8 cellular contexts compared by ENCODE assay signal in genomic region chr19:33868821-33869412, GRCh38.
DNase-seq lines count a peak whose midpoint lies in the region; ATAC-seq and TF ChIP-seq lines count a peak whose summit lies in the region.

No MANE protein-coding gene starts in this region.

- H3K27ac Mint-ChIP-seq in activated naive CD4-positive, alpha-beta T cell treated with anti-CD3 and anti-CD28 coated beads, Interleukin-2, amount 50 U/mL, for 72 hours: no peak overlapping the region

- no peaks in the 10 kb centered on the region for H3K4me1 ChIP-seq in ACC112 (ENCODE audit: control insufficient read depth, insufficient read depth, low read length, unreplicated experiment)

- H3K4me3 ChIP-seq in ACC112 (ENCODE audit: low read depth, low read length) (peak overlapping the region; percentile 57), fibroblast of the aortic adventitia (ENCODE audit: low read depth, low read length) (peak overlapping the region; percentile 6), neural cell (ENCODE audit: low read length) (peak overlapping the region; percentile 23)

- H3K27ac ChIP-seq in ACC112 (ENCODE audit: low read depth, low read length): no peak overlapping the region
- H3K27ac ChIP-seq in RWPE1: no peak overlapping the region
- H3K27ac ChIP-seq in neural cell (ENCODE audit: low read length): no peak overlapping the region

- H2AFZ ChIP-seq in ACC112 (ENCODE audit: low read length, unreplicated experiment): peak overlapping the region; percentile 81
- no peak overlapping the region for H2AFZ ChIP-seq in neural cell (ENCODE audit: low read depth, low read length)

- TF ChIP-seq CTCF in RWPE1 (conservative IDR thresholded peaks at IDR 0.05; ENCODE audit: low read depth) (no peak; the same call in 1 of the 2 replicates), fibroblast of the aortic adventitia (IDR thresholded peaks at IDR 0.05; ENCODE audit: insufficient read depth, low read length) (peak; percentile 11), neural cell (IDR thresholded peaks at IDR 0.05; ENCODE audit: poor library complexity, severe bottlenecking) (no peak)

- H3K36me3 ChIP-seq in ACC112 (ENCODE audit: insufficient read depth, low read length) (no peaks in the 10 kb centered on the region), neural cell (ENCODE audit: insufficient read depth, low read length) (no peaks in the 10 kb centered on the region)

- DNase-seq in RWPE1 (ENCODE audit: low spot score) (peak; percentile 20), fibroblast of the aortic adventitia (ENCODE audit: low read depth) (peak; percentile 33), GF-D8 (lab: John Stamatoyannopoulos, UW) (no peak), SW 1271 (lab: John Stamatoyannopoulos, UW) (no peak)
- DNase-seq in activated naive CD4-positive, alpha-beta T cell treated with anti-CD3 and anti-CD28 coated beads, Interleukin-2, amount 50 U/mL, for 72 hours (ENCODE audit: low spot score in 2 of 2): no peak
- DNase-seq in effector CD8-positive, alpha-beta T cell (lab: John Stamatoyannopoulos, UW): no peak

- H3K9me2 ChIP-seq in neural cell (ENCODE audit: insufficient read depth, low read length): no peaks in the 10 kb centered on the region

- TF ChIP-seq RAD21 in neural cell (conservative IDR thresholded peaks at IDR 0.05): no peak

- ATAC-seq in activated naive CD4-positive, alpha-beta T cell treated with anti-CD3 and anti-CD28 coated beads, Interleukin-2, amount 50 U/mL, for 72 hours: no peak

- H3K27me3 ChIP-seq in ACC112 (ENCODE audit: insufficient read depth, low read length) (peaks cover 19% of the 10 kb centered on the region; the same call in 1 of the 2 replicates), neural cell (ENCODE audit: insufficient read depth, low read depth, low read length) (no peaks in the 10 kb centered on the region)

- CTCF ChIA-PET in RWPE1 (lab: Yijun Ruan, JAX): interaction anchor here (0.9 kb wide), 1 partner anchor 27 kb away, joined by 3 read pairs; no protein-coding TSS in a partner anchor

- H3K4me2 ChIP-seq in neural cell (ENCODE audit: low read length): no peak overlapping the region

- POLR2A ChIA-PET in RWPE1 (lab: Yijun Ruan, JAX; ENCODE audit: low non-redundant PET): no interaction called here

- H3K9me3 Mint-ChIP-seq in activated naive CD4-positive, alpha-beta T cell treated with anti-CD3 and anti-CD28 coated beads, Interleukin-2, amount 50 U/mL, for 72 hours: no peaks in the 10 kb centered on the region

- H3K79me2 ChIP-seq in ACC112 (ENCODE audit: control insufficient read depth, insufficient read depth, low read length, unreplicated experiment) (no peaks in the 10 kb centered on the region), neural cell (replicated peaks; ENCODE audit: insufficient read depth, low read length) (no peaks in the 10 kb centered on the region)

- no peaks in the 10 kb centered on the region for H4K20me1 ChIP-seq in neural cell (ENCODE audit: insufficient read depth)

- no peaks in the 10 kb centered on the region for H3F3A ChIP-seq in neural cell (ENCODE audit: insufficient read depth, low read length, poor library complexity, severe bottlenecking)

- H3K9me3 ChIP-seq in neural cell (ENCODE audit: low read length): no peaks in the 10 kb centered on the region

- no peak overlapping the region for H3K9ac ChIP-seq in neural cell (ENCODE audit: low read length)

- no peaks in the 10 kb centered on the region for H3K36me3 Mint-ChIP-seq in activated naive CD4-positive, alpha-beta T cell treated with anti-CD3 and anti-CD28 coated beads, Interleukin-2, amount 50 U/mL, for 72 hours

- no peak for TF ChIP-seq EP300 in neural cell (conservative IDR thresholded peaks at IDR 0.05; ENCODE audit: poor library complexity, severe bottlenecking)

TF ChIP-seq in neural cell, 6 proteins besides CTCF, POLR2A, EP300 and RAD21:
- no peak for TF ChIP-seq REST (IDR thresholded peaks at IDR 0.05; ENCODE audit: borderline replicate concordance)
- no peak for TF ChIP-seq EZH2 (IDR thresholded peaks at IDR 0.05; ENCODE audit: borderline replicate concordance, insufficient read depth, low read length, poor library complexity, severe bottlenecking)
- no peak for TF ChIP-seq SMC3 (conservative IDR thresholded peaks at IDR 0.05; ENCODE audit: poor library complexity)
- no peak for TF ChIP-seq POLR2AphosphoS5 (IDR thresholded peaks at IDR 0.05)
- no peak for TF ChIP-seq MXI1 (conservative IDR thresholded peaks at IDR 0.05; ENCODE audit: poor library complexity, severe bottlenecking)
- TF ChIP-seq TAF1 (IDR thresholded peaks at IDR 0.05; ENCODE audit: low read depth): no peak

Comparison
In these comparisons a context has a peak if more than half of its experiments do, and no peak if none do; other contexts are left out.
1. H3K4me3 ChIP-seq: peak in every context shown above with its lines; median percentile 57 in ACC112; 23 in neural cell; 6 in fibroblast of the aortic adventitia.
2. DNase-seq: peak in RWPE1 (single experiment) and fibroblast of the aortic adventitia (single experiment); none in GF-D8 (single experiment), SW 1271 (0 of 2), activated naive CD4-positive, alpha-beta T cell treated with anti-CD3 and anti-CD28 coated beads, Interleukin-2, amount 50 U/mL, for 72 hours (0 of 2) and effector CD8-positive, alpha-beta T cell (single experiment).